ENCODE assay signal across 14 cellular contexts in genomic region chr18:23977709-23978483, GRCh38. TPM values are rescaled to one million over a fixed set of nuclear protein-coding genes. Genes with fewer than 3 reads are reported as not detected.
DNase-seq lines count a peak whose midpoint lies in the region; ATAC-seq and TF ChIP-seq lines count a peak whose summit lies in the region.
"Had no signal": no experiment of that assay in that cellular context is flagged by ENCODE, and none has a peak within 500 bp of the region (broad histone marks: within the 10 kb centered on the region; RNA-seq: fewer than 3 reads in every experiment).

No MANE protein-coding gene starts in this region.

- WGBS in thymus, result 5% methylated on average over 1 of the region's 1 CpG

- H3K4me1 ChIP-seq in effector memory CD4-positive, alpha-beta T cell (ENCODE audit: control insufficient read depth, insufficient read depth, low read length, poor library complexity, severe bottlenecking), result peaks cover 28% of the 10 kb centered on the region
- H3K4me1 ChIP-seq in thymus (ENCODE audit: control insufficient read depth, insufficient read depth, low read length) (peaks cover 13% of the 10 kb centered on the region), BE2C (no peaks in the 10 kb centered on the region)
- H3K4me1 ChIP-seq: prostate gland had no signal

- intact Hi-C loops in Right ventricle myocardium inferior (cut with DNase I) (no loop called here), cardiac septum (cut with DNase I) (no loop called here)

- H3K36me3 ChIP-seq in effector memory CD4-positive, alpha-beta T cell (ENCODE audit: control insufficient read depth, insufficient read depth, low read length), result no peaks in the 10 kb centered on the region
- no peaks in the 10 kb centered on the region for H3K36me3 ChIP-seq in thymus (ENCODE audit: control insufficient read depth, insufficient read depth)
- no peaks in the 10 kb centered on the region for H3K36me3 ChIP-seq in BE2C
- H3K36me3 ChIP-seq: prostate gland had no signal

- no peaks in the 10 kb centered on the region for H3K27me3 ChIP-seq in effector memory CD4-positive, alpha-beta T cell (replicated peaks; ENCODE audit: control insufficient read depth, insufficient read depth, low read length, poor library complexity, severe bottlenecking)
- H3K27me3 ChIP-seq in thymus (ENCODE audit: control insufficient read depth, insufficient read depth) (no peaks in the 10 kb centered on the region), BE2C (no peaks in the 10 kb centered on the region)

- no peaks in the 10 kb centered on the region for H3K9me3 ChIP-seq in effector memory CD4-positive, alpha-beta T cell (ENCODE audit: control insufficient read depth, low read length)
- H3K9me3 ChIP-seq in thymus (ENCODE audit: control insufficient read depth) (peaks cover 1% of the 10 kb centered on the region), BE2C (no peaks in the 10 kb centered on the region)
- H3K9me3 ChIP-seq: prostate gland had no signal

- peak overlapping the region; percentile 18 for H3K27ac ChIP-seq in effector memory CD4-positive, alpha-beta T cell (ENCODE audit: insufficient read depth, low read length, poor library complexity, severe bottlenecking)
- H3K27ac ChIP-seq in thymus (ENCODE audit: low read depth), result peak overlapping the region; percentile 60
- H3K27ac ChIP-seq: C4-2B, prostate gland had no signal

- no peak for TF ChIP-seq CTCF in BE2C (IDR thresholded peaks at IDR 0.05; ENCODE audit: low read depth, low read length)
- no peak for TF ChIP-seq CTCF in omental fat pad (IDR thresholded peaks at IDR 0.05)

- ATAC-seq in Right ventricle myocardium inferior, result peak; percentile 59
- ATAC-seq in omental fat pad (ENCODE audit: low FRiP score), result no peak

- H3K4me3 ChIP-seq in effector memory CD4-positive, alpha-beta T cell (ENCODE audit: insufficient read depth, low read depth, low read length, poor library complexity, severe bottlenecking), result no peak overlapping the region
- no peak overlapping the region for H3K4me3 ChIP-seq in thymus (ENCODE audit: low read length)
- H3K4me3 ChIP-seq in BE2C (ENCODE audit: low read depth, low read length), result no peak overlapping the region
- H3K4me3 ChIP-seq: prostate gland had no signal

- DNase-seq in Right ventricle myocardium inferior (ENCODE audit: missing footprints), result no peak
- DNase-seq in cardiac septum (ENCODE audit: low spot score), result no peak
- peak; percentile 50 for DNase-seq in NCI-H82 (lab: John Stamatoyannopoulos, UW)
- DNase-seq in effector memory CD4-positive, alpha-beta T cell, result no peak
- DNase-seq in BE2C, result no peak
- no peak for DNase-seq in AML-193 (lab: John Stamatoyannopoulos, UW)
- no peak for DNase-seq in omental fat pad (ENCODE audit: low spot score)
- DNase-seq: caudate nucleus; Kasumi-1; NCI-H2171; stimulated activated CD4-positive, alpha-beta T cell treated with anti-CD3 and anti-CD28 coated beads, Interleukin-1b, Interleukin-23, amount 100 ng/mL, for 48 hours had no signal

RNA-seq across cellular contexts. Expression of gene TTC39C, which starts 36.7 kb away (rescaled TPM):
- 4.0 TPM for total RNA-seq in Right ventricle myocardium inferior
- total RNA-seq in cardiac septum, result 9.2 TPM
- 33.7 TPM for polyA plus RNA-seq in thymus
- polyA plus RNA-seq in BE2C (2012; ENCODE audit: insufficient read depth, insufficient read length, low read depth), result 5.4 TPM
- total RNA-seq in omental fat pad, result 10 to 100 TPM; 24.7 to 39.1 (median 34.2) TPM
